9 cellular contexts compared by ENCODE assay signal in genomic region chr19:51531349-51532315, GRCh38. TPM values are rescaled to one million over a fixed set of nuclear protein-coding genes. Genes with fewer than 3 reads are reported as not detected.
DNase-seq lines count a peak whose midpoint lies in the region; ATAC-seq and TF ChIP-seq lines count a peak whose summit lies in the region.
"Had no signal": no experiment of that assay in that cellular context is flagged by ENCODE, and none has a peak within 500 bp of the region (broad histone marks: within the 10 kb centered on the region; RNA-seq: fewer than 3 reads in every experiment).

TSS of gene SIGLEC6 (minus strand) at chr19:51531670. CDS start at chr19:51531648, 22 bp downstream.

- H3K27ac Mint-ChIP-seq in activated B cell treated with CpG ODN at 0.5 μM for 24 hours (peak within 1 kb of the TSS; percentile 83), naive B cell (peak within 1 kb of the TSS; percentile 57 to 94 (median 75))

- no peaks in the 10 kb centered on the region for H3K9me3 ChIP-seq in prostate gland

- peak; percentile 60 for DNase-seq in activated B cell treated with CpG ODN at 0.5 μM for 24 hours
- peak; percentile 78 for DNase-seq in naive B cell
- DNase-seq in NCI-H146 treated with DMSO at 0.1 percent for 48 hours (lab: John Stamatoyannopoulos, UW; ENCODE audit: unreplicated experiment): no peak
- no peak for DNase-seq in prostate gland (ENCODE audit: low spot score)
- DNase-seq in stimulated activated CD4-positive, alpha-beta T cell treated with anti-CD3 and anti-CD28 coated beads, Interleukin-1b, Interleukin-23, amount 100 ng/mL, for 48 hours: no peak

- H3K36me3 Mint-ChIP-seq in activated B cell treated with CpG ODN at 0.5 μM for 24 hours (ENCODE audit: low read depth): peaks cover 10% of the 10 kb centered on the region
- no peaks in the 10 kb centered on the region for H3K36me3 Mint-ChIP-seq in naive B cell

- CTCF ChIA-PET in activated B cell treated with CpG ODN at 0.5 μM for 24 hours (lab: Charles Lee): interaction anchor here (0.9 to 1.5 kb wide), 4 partner anchors 18 to 130 kb away, joined by 3 to 5 read pairs (median 4); no protein-coding TSS in a partner anchor

- no peak for TF ChIP-seq POLR2A in prostate gland (IDR thresholded peaks at IDR 0.05)

- intact Hi-C loops in activated B cell treated with CpG ODN at 0.5 μM for 24 hours (cut with micrococcal nuclease): loop anchor here (1.0 to 5.0 kb wide), 3 partner anchors 20 to 121 kb away; partner anchors contain the start of gene ZNF175
- intact Hi-C loops in prostate gland (cut with DNase I): no loop called here

- WGBS in prostate gland: 29% methylated on average over 25 of the region's 25 CpGs

- no peaks in the 10 kb centered on the region for H3K4me1 ChIP-seq in prostate gland (replicated peaks)

- no peak for TF ChIP-seq CTCF in activated B cell treated with CpG ODN at 0.5 μM for 24 hours (IDR thresholded peaks at IDR 0.05)
- no peak for TF ChIP-seq CTCF in prostate gland (IDR thresholded peaks at IDR 0.05)

- H3K27me3 ChIP-seq in prostate gland (replicated peaks; ENCODE audit: insufficient read depth): peaks cover 5% of the 10 kb centered on the region

- H3K27ac ChIP-seq in prostate gland: no peak within 1 kb of the TSS

- H3K27me3 Mint-ChIP-seq in activated B cell treated with CpG ODN at 0.5 μM for 24 hours (no peaks in the 10 kb centered on the region), naive B cell (peaks cover 0 to 5% (median 0%) of the 10 kb centered on the region in 3 donors)

- POLR2A ChIA-PET in activated B cell treated with CpG ODN at 0.5 μM for 24 hours (lab: Charles Lee): interaction anchor here (0.5 to 1.6 kb wide), 12 partner anchors 12 to 172 kb away, joined by 3 to 8 read pairs (median 4); partner anchors contain the start of gene SIGLEC10

- no peaks in the 10 kb centered on the region for H3K36me3 ChIP-seq in prostate gland

- H3K4me1 Mint-ChIP-seq in activated B cell treated with CpG ODN at 0.5 μM for 24 hours (peaks cover 88% of the 10 kb centered on the region), naive B cell (peaks cover 44 to 59% (median 46%) of the 10 kb centered on the region in 3 donors)

- no peaks in the 10 kb centered on the region for H3K9me3 Mint-ChIP-seq in activated B cell treated with CpG ODN at 0.5 μM for 24 hours
- no peaks in the 10 kb centered on the region for H3K9me3 Mint-ChIP-seq in naive B cell

- peak; percentile 70 for ATAC-seq in GM18502 (IDR thresholded peaks at IDR 0.05; ENCODE audit: poor library complexity, unreplicated experiment)
- ATAC-seq in HG02852 (IDR thresholded peaks at IDR 0.05; ENCODE audit: unreplicated experiment): peak; percentile 71
- peak; percentile 97 for ATAC-seq in activated B cell treated with CpG ODN at 0.5 μM for 24 hours (ENCODE audit: low read depth)
- peak; percentile 100 for ATAC-seq in naive B cell (ENCODE audit: low read depth in 2 of 2)
- no peak for ATAC-seq in GM18873 (IDR thresholded peaks at IDR 0.05; ENCODE audit: low FRiP score, unreplicated experiment)

- H3K4me3 Mint-ChIP-seq in activated B cell treated with CpG ODN at 0.5 μM for 24 hours: peak within 1 kb of the TSS; percentile 83
- H3K4me3 Mint-ChIP-seq in naive B cell: peak within 1 kb of the TSS; percentile 69 to 89 (median 84)

- no peak within 1 kb of the TSS for H3K4me3 ChIP-seq in prostate gland

RNA-seq across cellular contexts. Expression of gene SIGLEC6, which starts in this region (rescaled TPM):
- total RNA-seq in activated B cell treated with CpG ODN at 0.5 μM for 24 hours (16.4 and 28.7 TPM in 2 replicates), prostate gland (under 1 TPM in 1 of 2 donors, not detected in 1; 0.68 TPM)
- polyA plus RNA-seq in naive B cell (ENCODE audit: low read depth in 6 of 6): 1 to 10 TPM in 3 of 6 donors, under 1 TPM in 2, not detected in 1; 0.72 to 1.9 (median 1.2) TPM
- total RNA-seq: activated CD8-positive, alpha-beta memory T cell treated with anti-CD3 and anti-CD28 coated beads for 36 hours had no signal

Comparison
In these comparisons a context has a peak if more than half of its experiments do, and no peak if none do; other contexts are left out.
1. RNA of gene SIGLEC6 (total RNA-seq): 16.4 to 28.7 TPM in activated B cell treated with CpG ODN at 0.5 μM for 24 hours; 0.68 TPM in prostate gland; every median in the first group is over 10 times any median in the second.
2. DNase-seq: peak in activated B cell treated with CpG ODN at 0.5 μM for 24 hours (single experiment) and naive B cell (single experiment); none in NCI-H146 treated with DMSO at 0.1 percent for 48 hours (single experiment), prostate gland (single experiment) and stimulated activated CD4-positive, alpha-beta T cell treated with anti-CD3 and anti-CD28 coated beads, Interleukin-1b, Interleukin-23, amount 100 ng/mL, for 48 hours (single experiment).